ENCODE assay signal across 1 cellular context in the genomic region with DNA sequence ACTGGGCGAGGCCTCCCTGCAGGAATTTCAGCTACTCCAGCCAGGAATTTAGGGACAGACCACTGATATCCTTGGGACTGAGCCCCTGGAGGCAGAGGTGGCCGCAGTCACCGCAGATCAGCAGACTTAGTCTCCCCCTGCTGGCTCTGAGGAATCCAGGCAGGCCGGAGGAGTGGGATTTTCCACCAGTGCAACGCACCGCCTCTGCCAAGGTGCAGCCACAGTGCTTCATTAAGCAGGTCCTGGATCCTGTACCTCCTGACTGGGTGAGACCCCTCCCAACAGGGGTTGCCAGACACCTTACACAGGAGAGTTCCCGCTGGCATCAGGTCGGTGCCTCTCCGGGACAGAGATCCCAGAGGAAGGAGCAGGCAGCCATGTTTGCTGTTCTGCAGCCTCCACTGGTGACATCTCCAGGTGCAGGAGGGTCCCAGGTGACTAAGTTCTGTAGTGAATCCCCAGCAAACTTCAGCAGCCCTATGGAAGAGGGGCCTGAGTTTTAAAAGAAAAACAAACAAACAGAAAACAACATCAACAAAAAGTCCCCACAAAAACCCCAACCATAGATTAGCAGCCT.
TF ChIP-seq lines count a peak whose summit lies in the region.

No MANE protein-coding gene starts in this region.

TF ChIP-seq in SK-N-SH treated with all-trans-retinoic acid at 6 μM for 48 hours, 23 proteins besides CTCF, POLR2A, EP300 and RAD21 (continued from another document):
- TF ChIP-seq, protein P1, sequence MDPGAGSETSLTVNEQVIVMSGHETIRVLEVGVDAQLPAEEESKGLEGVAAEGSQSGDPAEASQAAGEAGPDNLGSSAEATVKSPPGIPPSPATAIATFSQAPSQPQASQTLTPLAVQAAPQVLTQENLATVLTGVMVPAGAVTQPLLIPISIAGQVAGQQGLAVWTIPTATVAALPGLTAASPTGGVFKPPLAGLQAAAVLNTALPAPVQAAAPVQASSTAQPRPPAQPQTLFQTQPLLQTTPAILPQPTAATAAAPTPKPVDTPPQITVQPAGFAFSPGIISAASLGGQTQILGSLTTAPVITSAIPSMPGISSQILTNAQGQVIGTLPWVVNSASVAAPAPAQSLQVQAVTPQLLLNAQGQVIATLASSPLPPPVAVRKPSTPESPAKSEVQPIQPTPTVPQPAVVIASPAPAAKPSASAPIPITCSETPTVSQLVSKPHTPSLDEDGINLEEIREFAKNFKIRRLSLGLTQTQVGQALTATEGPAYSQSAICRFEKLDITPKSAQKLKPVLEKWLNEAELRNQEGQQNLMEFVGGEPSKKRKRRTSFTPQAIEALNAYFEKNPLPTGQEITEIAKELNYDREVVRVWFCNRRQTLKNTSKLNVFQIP (CRISPR knock-in tag; IDR thresholded peaks at IDR 0.05; ENCODE audit: borderline replicate concordance, low read depth) = no peak
- no peak for TF ChIP-seq ZC3H10 (CRISPR knock-in tag; IDR thresholded peaks at IDR 0.05)
- TF ChIP-seq, protein P2, sequence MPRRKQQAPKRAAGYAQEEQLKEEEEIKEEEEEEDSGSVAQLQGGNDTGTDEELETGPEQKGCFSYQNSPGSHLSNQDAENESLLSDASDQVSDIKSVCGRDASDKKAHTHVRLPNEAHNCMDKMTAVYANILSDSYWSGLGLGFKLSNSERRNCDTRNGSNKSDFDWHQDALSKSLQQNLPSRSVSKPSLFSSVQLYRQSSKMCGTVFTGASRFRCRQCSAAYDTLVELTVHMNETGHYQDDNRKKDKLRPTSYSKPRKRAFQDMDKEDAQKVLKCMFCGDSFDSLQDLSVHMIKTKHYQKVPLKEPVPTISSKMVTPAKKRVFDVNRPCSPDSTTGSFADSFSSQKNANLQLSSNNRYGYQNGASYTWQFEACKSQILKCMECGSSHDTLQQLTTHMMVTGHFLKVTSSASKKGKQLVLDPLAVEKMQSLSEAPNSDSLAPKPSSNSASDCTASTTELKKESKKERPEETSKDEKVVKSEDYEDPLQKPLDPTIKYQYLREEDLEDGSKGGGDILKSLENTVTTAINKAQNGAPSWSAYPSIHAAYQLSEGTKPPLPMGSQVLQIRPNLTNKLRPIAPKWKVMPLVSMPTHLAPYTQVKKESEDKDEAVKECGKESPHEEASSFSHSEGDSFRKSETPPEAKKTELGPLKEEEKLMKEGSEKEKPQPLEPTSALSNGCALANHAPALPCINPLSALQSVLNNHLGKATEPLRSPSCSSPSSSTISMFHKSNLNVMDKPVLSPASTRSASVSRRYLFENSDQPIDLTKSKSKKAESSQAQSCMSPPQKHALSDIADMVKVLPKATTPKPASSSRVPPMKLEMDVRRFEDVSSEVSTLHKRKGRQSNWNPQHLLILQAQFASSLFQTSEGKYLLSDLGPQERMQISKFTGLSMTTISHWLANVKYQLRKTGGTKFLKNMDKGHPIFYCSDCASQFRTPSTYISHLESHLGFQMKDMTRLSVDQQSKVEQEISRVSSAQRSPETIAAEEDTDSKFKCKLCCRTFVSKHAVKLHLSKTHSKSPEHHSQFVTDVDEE (CRISPR knock-in tag; IDR thresholded peaks at IDR 0.05) = no peak
- TF ChIP-seq ESRRG (CRISPR knock-in tag; IDR thresholded peaks at IDR 0.05) = no peak
- no peak for TF ChIP-seq PPARA (CRISPR knock-in tag; IDR thresholded peaks at IDR 0.05; ENCODE audit: borderline replicate concordance)
